In the genomic region with DNA sequence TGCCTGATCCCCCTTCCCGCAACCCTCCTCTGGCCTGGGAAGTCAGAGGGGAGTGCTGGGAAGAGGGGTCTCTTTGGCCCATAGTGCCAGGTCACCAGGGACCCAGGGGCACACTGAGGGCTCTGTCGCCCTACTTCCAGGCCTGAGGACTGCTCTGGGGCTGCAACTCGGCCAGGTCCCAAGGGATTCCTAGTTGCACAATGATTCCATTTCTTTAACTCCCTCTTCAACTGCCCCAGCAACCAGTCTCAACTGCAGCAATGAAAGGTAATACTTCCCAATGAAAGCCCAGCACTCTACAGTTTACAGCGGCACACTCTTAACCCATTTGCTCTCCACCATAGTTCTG, we compare ENCODE assay signal across 10 cellular contexts. TPM values are rescaled to one million over a fixed set of nuclear protein-coding genes. Genes with fewer than 3 reads are reported as not detected.
DNase-seq lines count a peak whose midpoint lies in the region; ATAC-seq and TF ChIP-seq lines count a peak whose summit lies in the region.
"Had no signal": no experiment of that assay in that cellular context is flagged by ENCODE, and none has a peak within 500 bp of the region (broad histone marks: within the 10 kb centered on the region; RNA-seq: fewer than 3 reads in every experiment).

No MANE protein-coding gene starts in this region.

- no peak overlapping the region for H2AFZ ChIP-seq in mammary epithelial cell (ENCODE audit: low read depth, low read length)
- H2AFZ ChIP-seq in neuronal stem cell (ENCODE audit: low read length), result peak overlapping the region; percentile 11

- peaks cover 44% of the 10 kb centered on the region for H3K4me1 ChIP-seq in mammary epithelial cell (ENCODE audit: insufficient read depth, low read length)
- peaks cover 20 to 32% of the 10 kb centered on the region in 2 donors for H3K4me1 ChIP-seq in neuronal stem cell (ENCODE audit: control insufficient read depth in 2 of 2, insufficient read depth in 1 of 2, low read depth in 1 of 2, low read length in 2 of 2)
- peaks cover 2 to 4% of the 10 kb centered on the region in 2 donors for H3K4me1 ChIP-seq in aorta (ENCODE audit: control insufficient read depth in 1 of 2, insufficient read depth in 2 of 2, low read length in 2 of 2)

- CTCF ChIA-PET in MCF 10A (lab: Yijun Ruan, JAX) (interaction anchor here (0.6 kb wide), 1 partner anchor 23 kb away, joined by 5 read pairs; no protein-coding TSS in a partner anchor), mammary epithelial cell (lab: Charles Lee; ENCODE audit: low non-redundant PET) (interaction anchor here (0.7 kb wide), 1 partner anchor 17 kb away, joined by 5 read pairs; no protein-coding TSS in a partner anchor)

- in situ Hi-C loops in mammary epithelial cell (cut with MboI; ENCODE audit: low sequenced_read_pairs in 2 of 2), result loop anchor here in 1 of 2 donors (25.0 kb wide), 1 partner anchor 268 kb away; a partner anchor contains a TSS

- H3K36me3 ChIP-seq in mammary epithelial cell (ENCODE audit: insufficient read depth, low read length), result no peaks in the 10 kb centered on the region
- no peaks in the 10 kb centered on the region for H3K36me3 ChIP-seq in neuronal stem cell (replicated peaks in 1 of 2; ENCODE audit: control insufficient read depth in 2 of 2, insufficient read depth in 2 of 2, low read length in 2 of 2)
- H3K36me3 ChIP-seq in aorta (ENCODE audit: control insufficient read depth in 1 of 2, insufficient read depth in 2 of 2, low read length in 1 of 2), result no peaks in the 10 kb centered on the region

- H3K23ac ChIP-seq in neuronal stem cell (ENCODE audit: low read depth, low read length, poor library complexity), result no peak overlapping the region

- H3K9me3 Mint-ChIP-seq in MCF 10A (ENCODE audit: unreplicated experiment), result no peaks in the 10 kb centered on the region

- no peak overlapping the region for H3K14ac ChIP-seq in neuronal stem cell (ENCODE audit: low read length)

- 57% methylated on average over 4 of the region's 4 CpGs for WGBS in mammary epithelial cell (ENCODE audit: low coverage, missing lambda C conversion rate)
- no CpG with 5 or more reads among the region's 4 CpGs for WGBS in neuronal stem cell (ENCODE audit: extremely low coverage in 2 of 2, insufficient read length in 2 of 2, insufficient replicate concordance in 1 of 2), 2 donors
- WGBS in aorta, 2 donors, result 30 to 37% methylated on average over 4 of the region's 4 CpGs

- no peak for TF ChIP-seq CTCF in MCF 10A (IDR thresholded peaks at IDR 0.05; ENCODE audit: unreplicated experiment)
- no peak for TF ChIP-seq CTCF in mammary epithelial cell (conservative IDR thresholded peaks at IDR 0.05 in 1 of 2, IDR thresholded peaks at IDR 0.05 in 1 of 2; ENCODE audit: extremely low read depth in 1 of 2, insufficient read depth in 1 of 2, low read depth in 1 of 2, low read length in 2 of 2)
- no peak for TF ChIP-seq CTCF in fibroblast of pulmonary artery (IDR thresholded peaks at IDR 0.05; ENCODE audit: low read length, missing control alignments)

- peaks cover 3% of the 10 kb centered on the region for H3K79me1 ChIP-seq in neuronal stem cell (ENCODE audit: low read depth, low read length)

- peak overlapping the region; percentile 70 for H3K27ac Mint-ChIP-seq in MCF 10A (ENCODE audit: low read depth, unreplicated experiment)
- H3K27ac Mint-ChIP-seq: activated naive CD8-positive, alpha-beta T cell had no signal

- no peak overlapping the region for H2BK120ac ChIP-seq in neuronal stem cell (ENCODE audit: low read depth, low read length)

- H4K8ac ChIP-seq in neuronal stem cell (ENCODE audit: low read depth, low read length), result no peak overlapping the region

- H3K4me2 ChIP-seq in mammary epithelial cell (ENCODE audit: insufficient read depth, low read depth, low read length) (no peak overlapping the region), neuronal stem cell (ENCODE audit: insufficient read depth, low read length, poor library complexity, severe bottlenecking) (no peak overlapping the region)

- no peak overlapping the region for H2BK5ac ChIP-seq in neuronal stem cell (ENCODE audit: low read length)

- H2BK12ac ChIP-seq in neuronal stem cell (ENCODE audit: low read length), result no peak overlapping the region

- no peak overlapping the region for H2BK15ac ChIP-seq in neuronal stem cell (ENCODE audit: low read length)

- intact Hi-C loops in MCF 10A (cut with micrococcal nuclease) (no loop called here), mammary epithelial cell (cut with micrococcal nuclease) (no loop called here), aorta (cut with DNase I) (loop anchor here (2.0 kb wide), 1 partner anchor 36 kb away; a partner anchor contains a TSS)

- H2AK5ac ChIP-seq in neuronal stem cell (ENCODE audit: low read depth, low read length), result no peak overlapping the region

- dilution Hi-C loops in mammary epithelial cell (cut with HindIII; ENCODE audit: low sequenced_read_pairs), result no loop called here

- no peaks in the 10 kb centered on the region for H3K27me3 Mint-ChIP-seq in MCF 10A (ENCODE audit: insufficient read depth, unreplicated experiment)
- H3K27me3 Mint-ChIP-seq: activated naive CD8-positive, alpha-beta T cell had no signal

- no peaks in the 10 kb centered on the region for H3K27me3 ChIP-seq in mammary epithelial cell (ENCODE audit: insufficient read depth, low read length)
- H3K27me3 ChIP-seq in neuronal stem cell (ENCODE audit: control insufficient read depth in 3 of 3, insufficient read depth in 3 of 3, low read depth in 1 of 3, low read length in 3 of 3), result no peaks in the 10 kb centered on the region
- no peaks in the 10 kb centered on the region for H3K27me3 ChIP-seq in aorta (ENCODE audit: control insufficient read depth in 1 of 2, insufficient read depth in 2 of 2, low read length in 1 of 2)

- H3K4me3 ChIP-seq in mammary epithelial cell (replicated peaks in 1 of 3; ENCODE audit: insufficient read depth in 1 of 3, low read depth in 2 of 3, low read length in 3 of 3), result no peak overlapping the region
- H3K4me3 ChIP-seq in fibroblast of pulmonary artery (replicated peaks; ENCODE audit: low read depth, low read length), result no peak overlapping the region
- H3K4me3 ChIP-seq in neuronal stem cell (ENCODE audit: low read length in 2 of 2), result no peak overlapping the region
- H3K4me3 ChIP-seq in aorta (ENCODE audit: low read length in 2 of 2), result no peak overlapping the region

- H3K9me3 ChIP-seq in mammary epithelial cell (replicated peaks; ENCODE audit: insufficient read depth, low read length), result no peaks in the 10 kb centered on the region
- no peaks in the 10 kb centered on the region for H3K9me3 ChIP-seq in neuronal stem cell (replicated peaks in 1 of 2; ENCODE audit: control insufficient read depth in 2 of 2, insufficient read depth in 1 of 2, low read depth in 1 of 2, low read length in 2 of 2)
- H3K9me3 ChIP-seq in aorta (ENCODE audit: control insufficient read depth, low read length), result no peaks in the 10 kb centered on the region

- H3K36me3 Mint-ChIP-seq in MCF 10A (ENCODE audit: insufficient read depth, unreplicated experiment), result no peaks in the 10 kb centered on the region
- H3K36me3 Mint-ChIP-seq: activated naive CD8-positive, alpha-beta T cell had no signal

- peak overlapping the region; percentile 4 for H3K18ac ChIP-seq in neuronal stem cell (ENCODE audit: low read length)

- POLR2A ChIA-PET in MCF 10A (lab: Yijun Ruan, JAX), result interaction anchor here (0.7 kb wide), 1 partner anchor 20 kb away, joined by 4 read pairs; no protein-coding TSS in a partner anchor

- H3K9ac ChIP-seq in mammary epithelial cell (ENCODE audit: insufficient read depth, low read length), result no peak overlapping the region
- no peak overlapping the region for H3K9ac ChIP-seq in neuronal stem cell (ENCODE audit: low read depth, low read length, poor library complexity)

- H3K4me3 Mint-ChIP-seq in MCF 10A (ENCODE audit: unreplicated experiment), result no peak overlapping the region
- H3K4me3 Mint-ChIP-seq: activated naive CD8-positive, alpha-beta T cell had no signal

- DNase-seq in MCF 10A (ENCODE audit: unreplicated experiment) (no peak), mammary epithelial cell (no peak), fibroblast of pulmonary artery (ENCODE audit: low read depth) (peak; percentile 84), neuronal stem cell (ENCODE audit: low spot score) (no peak), aorta (no peak), DMS79 treated with DMSO at 0.1 percent for 48 hours (lab: John Stamatoyannopoulos, UW) (no peak), medulla oblongata (ENCODE audit: extremely low spot score) (no peak)
- DNase-seq in activated CD4-positive, alpha-beta T cell treated with anti-CD3 and anti-CD28 coated beads, Interleukin-2, amount 50 U/mL, for 1 hour, result no peak
- DNase-seq: MM.1S had no signal

- peak; percentile 75 for ATAC-seq in aorta (ENCODE audit: low FRiP score)

- H3K4ac ChIP-seq in neuronal stem cell (ENCODE audit: low read length), result no peak overlapping the region

- H3K27ac ChIP-seq in mammary epithelial cell (ENCODE audit: insufficient read depth, low read depth, low read length), result no peak overlapping the region
- H3K27ac ChIP-seq in neuronal stem cell (replicated peaks; ENCODE audit: low read length), result no peak overlapping the region
- peak overlapping the region; percentile 5 to 94 for H3K27ac ChIP-seq in aorta (ENCODE audit: low read depth in 1 of 2, low read length in 2 of 2)

- H4K91ac ChIP-seq in neuronal stem cell (ENCODE audit: low read depth, low read length, poor library complexity), result no peak overlapping the region

- no peaks in the 10 kb centered on the region for H4K20me1 ChIP-seq in mammary epithelial cell (ENCODE audit: insufficient read depth, low read length)

- peaks cover 41% of the 10 kb centered on the region for H3K4me1 Mint-ChIP-seq in MCF 10A (ENCODE audit: insufficient read depth, unreplicated experiment)

- BruUV-seq in MCF 10A (replicated peaks; lab: Mats Ljungman, UMichigan) (no TSS peak), mammary epithelial cell (replicated peaks; lab: Mats Ljungman, UMichigan) (no TSS peak)

- peaks cover 89% of the 10 kb centered on the region for H3K79me2 ChIP-seq in mammary epithelial cell (ENCODE audit: insufficient read depth, low read length)

RNA-seq across cellular contexts. Expression of a gene that starts 35.7 kb away (rescaled TPM):
- total RNA-seq in MCF 10A (2022) (70.5 and 88.8 TPM in 2 replicates), mammary epithelial cell (100 to 1,000 TPM in 1 of 2 donors, 1 to 10 TPM in 1; 9.5 to 124 TPM), aorta (10 to 100 TPM; 17.6 to 24.9 TPM)
- polyA plus RNA-seq in mammary epithelial cell (16.7 TPM), aorta (10 to 100 TPM in 1 of 2 donors, 1 to 10 TPM in 1; 4.5 to 10.1 TPM)
- 203 TPM for polyA minus RNA-seq in mammary epithelial cell
- polyA plus RNA-seq in neuronal stem cell (2013, experiment 1 of 2), result 9.4 TPM
- polyA plus RNA-seq in neuronal stem cell (2013, experiment 2 of 2), result 9.4 TPM

Comparison
In these comparisons a context has a peak if more than half of its experiments do, and no peak if none do; other contexts are left out.
1. H3K27ac ChIP-seq: peak in aorta (2 of 2); none in mammary epithelial cell (single experiment) and neuronal stem cell (single experiment).
2. intact Hi-C loops: an anchor here in aorta (2.0 kb wide); none called in MCF 10A and mammary epithelial cell.